ENCODE assay signal across 15 cellular contexts in the genomic region with DNA sequence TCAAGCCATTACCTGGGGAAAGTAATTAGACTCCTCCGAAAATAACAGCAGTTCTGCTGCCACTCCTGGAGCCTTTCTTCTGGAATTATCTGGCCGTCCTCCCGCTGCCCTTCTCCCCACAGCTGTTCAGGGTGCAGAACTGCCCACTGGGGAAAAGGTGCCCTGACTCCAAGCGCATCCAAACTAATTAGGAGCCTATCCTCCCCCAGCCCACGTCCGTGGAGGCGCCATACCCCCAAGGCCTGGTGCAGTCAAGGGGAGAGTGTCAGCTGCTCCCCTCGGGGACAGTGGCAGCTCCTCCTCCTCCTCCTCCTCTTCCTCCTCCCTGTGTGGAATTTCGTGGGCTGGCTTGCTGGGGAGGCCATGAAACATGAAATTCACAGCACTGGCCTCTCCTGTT.
DNase-seq lines count a peak whose midpoint lies in the region; ATAC-seq and TF ChIP-seq lines count a peak whose summit lies in the region.
"Had no signal": no experiment of that assay in that cellular context is flagged by ENCODE, and none has a peak within 500 bp of the region (broad histone marks: within the 10 kb centered on the region; RNA-seq: fewer than 3 reads in every experiment).

No MANE protein-coding gene starts in this region.

- H3K4me1 ChIP-seq in osteoblast (ENCODE audit: insufficient read depth, low read length) (no peaks in the 10 kb centered on the region), suprapubic skin (peaks cover 6% of the 10 kb centered on the region), vagina (no peaks in the 10 kb centered on the region)
- no peaks in the 10 kb centered on the region for H3K4me1 ChIP-seq in effector memory CD4-positive, alpha-beta T cell (ENCODE audit: control insufficient read depth, insufficient read depth, low read length, poor library complexity, severe bottlenecking)

- H3K27me3 ChIP-seq in osteoblast (ENCODE audit: insufficient read depth, low read length), result no peaks in the 10 kb centered on the region
- no peaks in the 10 kb centered on the region for H3K27me3 ChIP-seq in effector memory CD4-positive, alpha-beta T cell (replicated peaks; ENCODE audit: control insufficient read depth, insufficient read depth, low read length, poor library complexity, severe bottlenecking)
- no peaks in the 10 kb centered on the region for H3K27me3 ChIP-seq in suprapubic skin
- no peaks in the 10 kb centered on the region for H3K27me3 ChIP-seq in vagina

- CTCF ChIA-PET in activated B cell treated with CpG ODN at 0.5 μM for 24 hours (lab: Charles Lee), result interaction anchor here (1.0 to 1.9 kb wide), 3 partner anchors 12 to 412 kb away, joined by 3 to 17 read pairs (median 5); no protein-coding TSS in a partner anchor

- H3K36me3 ChIP-seq in osteoblast (ENCODE audit: insufficient read depth, low read length), result no peaks in the 10 kb centered on the region
- no peaks in the 10 kb centered on the region for H3K36me3 ChIP-seq in effector memory CD4-positive, alpha-beta T cell (ENCODE audit: control insufficient read depth, insufficient read depth, low read length)
- H3K36me3 ChIP-seq in suprapubic skin, result no peaks in the 10 kb centered on the region
- no peaks in the 10 kb centered on the region for H3K36me3 ChIP-seq in vagina

- H3K36me3 Mint-ChIP-seq in activated B cell treated with CpG ODN at 0.5 μM for 24 hours (ENCODE audit: low read depth), result no peaks in the 10 kb centered on the region

- H3K4me2 ChIP-seq in osteoblast (ENCODE audit: insufficient read depth, low read length), result no peak overlapping the region
- H3K4me2 ChIP-seq: PC-9 had no signal

- H3K9me3 ChIP-seq in osteoblast (ENCODE audit: low read depth, low read length) (no peaks in the 10 kb centered on the region), suprapubic skin (no peaks in the 10 kb centered on the region), vagina (no peaks in the 10 kb centered on the region)
- no peaks in the 10 kb centered on the region for H3K9me3 ChIP-seq in effector memory CD4-positive, alpha-beta T cell (ENCODE audit: control insufficient read depth, low read length)

- no peak for TF ChIP-seq POLR2A in suprapubic skin (IDR thresholded peaks at IDR 0.05)
- TF ChIP-seq POLR2A in vagina (IDR thresholded peaks at IDR 0.05), result no peak

- DNase-seq in activated B cell treated with CpG ODN at 0.5 μM for 24 hours, result no peak
- DNase-seq in osteoblast (ENCODE audit: insufficient read length, low spot score, missing footprints), result peak; percentile 52
- DNase-seq in effector memory CD4-positive, alpha-beta T cell, result no peak
- no peak for DNase-seq in suprapubic skin (ENCODE audit: low spot score in 2 of 2)
- no peak for DNase-seq in activated CD8-positive, alpha-beta memory T cell treated with anti-CD3 and anti-CD28 coated beads for 24 hours
- DNase-seq in vagina (ENCODE audit: extremely low spot score in 2 of 2), result no peak
- DNase-seq: activated CD4-positive, alpha-beta T cell treated with anti-CD3 and anti-CD28 coated beads, Interleukin-2, amount 10 ng/mL, durations not matched to agents 7 days and 5 days; effector memory CD8-positive, alpha-beta T cell; NCI-H1092; NCI-H2227 treated with DMSO at 0.1 percent for 48 hours; PC-9 had no signal

- H3K79me2 ChIP-seq in osteoblast (ENCODE audit: insufficient read depth, low read length), result no peaks in the 10 kb centered on the region

- H3K27ac ChIP-seq in osteoblast (ENCODE audit: low read depth, low read length), result no peak overlapping the region
- no peak overlapping the region for H3K27ac ChIP-seq in effector memory CD4-positive, alpha-beta T cell (ENCODE audit: insufficient read depth, low read length, poor library complexity, severe bottlenecking)
- H3K27ac ChIP-seq in suprapubic skin, result no peak overlapping the region
- no peak overlapping the region for H3K27ac ChIP-seq in vagina
- H3K27ac ChIP-seq: C4-2B, PC-9 had no signal

- no peak overlapping the region for H2AFZ ChIP-seq in osteoblast (ENCODE audit: low read length)
- H2AFZ ChIP-seq: PC-9 had no signal

- intact Hi-C loops in activated B cell treated with CpG ODN at 0.5 μM for 24 hours (cut with micrococcal nuclease), result loop anchor here (2.0 kb wide), 2 partner anchors 63 to 411 kb away; no protein-coding TSS in a partner anchor
- intact Hi-C loops in vagina (cut with DNase I), result no loop called here

- H4K20me1 ChIP-seq in osteoblast (ENCODE audit: insufficient read depth, low read length), result no peaks in the 10 kb centered on the region

- peak; percentile 18 for ATAC-seq in GM18907 (IDR thresholded peaks at IDR 0.05; ENCODE audit: unreplicated experiment)
- ATAC-seq in HG02642 (IDR thresholded peaks at IDR 0.05; ENCODE audit: poor library complexity, unreplicated experiment), result peak; percentile 16
- peak; percentile 12 for ATAC-seq in activated B cell treated with CpG ODN at 0.5 μM for 24 hours (ENCODE audit: low read depth)

- WGBS in suprapubic skin, result 72% methylated on average over 8 of the region's 9 CpGs

- no peaks in the 10 kb centered on the region for H3K9me3 Mint-ChIP-seq in activated B cell treated with CpG ODN at 0.5 μM for 24 hours
- H3K9me3 Mint-ChIP-seq: activated CD4-positive, alpha-beta T cell treated with anti-CD3 and anti-CD28 coated beads, Interleukin-2, amount 10 ng/mL, durations not matched to agents 7 days and 5 days; effector memory CD8-positive, alpha-beta T cell; T-helper 1 cell treated with Interleukin-12 subunit alpha and Interleukin-12 subunit beta and Interleukin-4 antibody, amounts not matched to agents 30 μg/mL and 1 μg/mL, for 36 hours had no signal

- H3K27ac Mint-ChIP-seq in activated B cell treated with CpG ODN at 0.5 μM for 24 hours, result peak overlapping the region; percentile 89
- H3K27ac Mint-ChIP-seq: activated CD4-positive, alpha-beta T cell treated with anti-CD3 and anti-CD28 coated beads, Interleukin-2, amount 10 ng/mL, durations not matched to agents 7 days and 5 days; T-helper 1 cell treated with Interleukin-12 subunit alpha and Interleukin-12 subunit beta and Interleukin-4 antibody, amounts not matched to agents 30 μg/mL and 1 μg/mL, for 36 hours had no signal

- H3K27me3 Mint-ChIP-seq in activated B cell treated with CpG ODN at 0.5 μM for 24 hours, result no peaks in the 10 kb centered on the region
- H3K27me3 Mint-ChIP-seq: activated CD4-positive, alpha-beta T cell treated with anti-CD3 and anti-CD28 coated beads, Interleukin-2, amount 10 ng/mL, durations not matched to agents 7 days and 5 days; effector memory CD8-positive, alpha-beta T cell had no signal

- no peak for TF ChIP-seq EP300 in suprapubic skin (IDR thresholded peaks at IDR 0.05)

- H3K4me3 ChIP-seq in osteoblast (ENCODE audit: insufficient read depth, low read length) (no peak overlapping the region), suprapubic skin (no peak overlapping the region), vagina (no peak overlapping the region)
- H3K4me3 ChIP-seq in effector memory CD4-positive, alpha-beta T cell (ENCODE audit: insufficient read depth, low read depth, low read length, poor library complexity, severe bottlenecking), result no peak overlapping the region
- H3K4me3 ChIP-seq: PC-9 had no signal

- peak overlapping the region; percentile 80 for H3K4me3 Mint-ChIP-seq in activated B cell treated with CpG ODN at 0.5 μM for 24 hours
- H3K4me3 Mint-ChIP-seq: activated CD4-positive, alpha-beta T cell treated with anti-CD3 and anti-CD28 coated beads, Interleukin-2, amount 10 ng/mL, durations not matched to agents 7 days and 5 days; effector memory CD8-positive, alpha-beta T cell; T-helper 1 cell treated with Interleukin-12 subunit alpha and Interleukin-12 subunit beta and Interleukin-4 antibody, amounts not matched to agents 30 μg/mL and 1 μg/mL, for 36 hours had no signal

- POLR2A ChIA-PET in activated B cell treated with CpG ODN at 0.5 μM for 24 hours (lab: Charles Lee), result interaction anchor here (0.9 to 2.9 kb wide), 6 partner anchors 11 to 411 kb away, joined by 3 to 25 read pairs (median 4); a partner anchor contains a TSS

- TF ChIP-seq CTCF in activated B cell treated with CpG ODN at 0.5 μM for 24 hours (IDR thresholded peaks at IDR 0.05), result no peak
- TF ChIP-seq CTCF in osteoblast (IDR thresholded peaks at IDR 0.05; ENCODE audit: extremely low read depth, low read depth, low read length), result no peak
- TF ChIP-seq CTCF in suprapubic skin (IDR thresholded peaks at IDR 0.05), result no peak
- TF ChIP-seq CTCF in vagina (IDR thresholded peaks at IDR 0.05), result no peak

- H3K4me1 Mint-ChIP-seq in activated B cell treated with CpG ODN at 0.5 μM for 24 hours, result peaks cover 51% of the 10 kb centered on the region
